ENCODE assay signal across 25 cellular contexts in the genomic region with DNA sequence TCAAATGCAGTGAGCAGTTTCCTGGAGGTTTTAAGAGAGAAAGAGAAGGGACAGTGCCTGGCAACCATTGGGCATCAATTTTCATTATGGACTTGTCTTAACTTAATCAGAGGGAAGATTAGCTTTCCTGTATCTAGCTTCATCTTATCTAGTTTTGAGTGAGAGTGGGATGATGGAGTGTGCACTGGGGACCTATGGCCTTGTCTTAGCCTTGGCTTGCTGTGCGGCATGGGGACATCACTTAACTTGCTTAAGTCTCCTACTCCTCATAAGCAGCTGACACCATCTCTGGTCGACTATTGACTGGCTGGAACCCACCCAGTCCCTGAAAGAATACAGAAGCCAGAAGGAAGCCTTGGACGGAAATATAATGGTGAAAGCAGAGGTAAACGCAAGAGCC.
"Had no signal": no experiment of that assay in that cellular context is flagged by ENCODE, and none has a peak within 500 bp of the region (broad histone marks: within the 10 kb centered on the region; RNA-seq: fewer than 3 reads in every experiment).

No MANE protein-coding gene starts in this region.

- H3K27ac ChIP-seq: colonic mucosa, coronary artery, dorsolateral prefrontal cortex, epithelial cell of prostate, esophagus muscularis mucosa, esophagus squamous epithelium, foreskin keratinocyte, gastrocnemius medialis, gastroesophageal sphincter, heart left ventricle, heart right ventricle had no signal

- H3K36me3 ChIP-seq: colonic mucosa, esophagus muscularis mucosa, esophagus squamous epithelium, gastrocnemius medialis, gastroesophageal sphincter, heart left ventricle, heart right ventricle had no signal

- H3K4me1 ChIP-seq: colonic mucosa, esophagus muscularis mucosa, esophagus squamous epithelium, foreskin keratinocyte, gastrocnemius medialis, gastroesophageal sphincter, heart left ventricle, heart right ventricle had no signal

- H3K9me3 Mint-ChIP-seq: endodermal cell had no signal

- H3K27me3 Mint-ChIP-seq: dendritic cell treated with granulocyte-macrophage colony-stimulating factor and Interleukin-4, amounts not matched to agents 40 ng/mL and 50 ng/mL, for 4 days; effector memory CD8-positive, alpha-beta T cell had no signal

- H3K9me3 ChIP-seq: colonic mucosa, esophagus muscularis mucosa, gastrocnemius medialis, gastroesophageal sphincter, heart left ventricle, heart right ventricle had no signal

- H3K4me3 ChIP-seq: colonic mucosa, coronary artery, dorsolateral prefrontal cortex, esophagus muscularis mucosa, esophagus squamous epithelium, gastrocnemius medialis, gastroesophageal sphincter, heart left ventricle, heart right ventricle had no signal

- H3K4me3 Mint-ChIP-seq: dendritic cell treated with granulocyte-macrophage colony-stimulating factor and Interleukin-4, amounts not matched to agents 40 ng/mL and 50 ng/mL, for 4 days; effector memory CD8-positive, alpha-beta T cell; endodermal cell had no signal

- ATAC-seq: effector memory CD8-positive, alpha-beta T cell; esophagus mucosa; foreskin keratinocyte; gastrocnemius medialis; gastroesophageal sphincter; heart left ventricle; heart right ventricle had no signal

- H3K27me3 ChIP-seq: colonic mucosa, esophagus muscularis mucosa, esophagus squamous epithelium, foreskin keratinocyte, gastrocnemius medialis, gastroesophageal sphincter had no signal

- H3K27ac Mint-ChIP-seq: dendritic cell treated with granulocyte-macrophage colony-stimulating factor and Interleukin-4, amounts not matched to agents 40 ng/mL and 50 ng/mL, for 4 days; effector memory CD8-positive, alpha-beta T cell; endodermal cell had no signal

- DNase-seq: colonic mucosa; cortex of kidney; dermis blood vessel endothelial cell; dorsolateral prefrontal cortex; effector CD4-positive, alpha-beta T cell; effector CD8-positive, alpha-beta T cell; effector memory CD4-positive, alpha-beta T cell; effector memory CD8-positive, alpha-beta T cell; endodermal cell; erythroblast; esophagus squamous epithelium; foreskin fibroblast; foreskin keratinocyte; foreskin melanocyte; gastrocnemius medialis; glutamatergic neuron; head of caudate nucleus; heart left ventricle; heart right ventricle had no signal
